ENCODE assay signal across 8 cellular contexts in the genomic region with DNA sequence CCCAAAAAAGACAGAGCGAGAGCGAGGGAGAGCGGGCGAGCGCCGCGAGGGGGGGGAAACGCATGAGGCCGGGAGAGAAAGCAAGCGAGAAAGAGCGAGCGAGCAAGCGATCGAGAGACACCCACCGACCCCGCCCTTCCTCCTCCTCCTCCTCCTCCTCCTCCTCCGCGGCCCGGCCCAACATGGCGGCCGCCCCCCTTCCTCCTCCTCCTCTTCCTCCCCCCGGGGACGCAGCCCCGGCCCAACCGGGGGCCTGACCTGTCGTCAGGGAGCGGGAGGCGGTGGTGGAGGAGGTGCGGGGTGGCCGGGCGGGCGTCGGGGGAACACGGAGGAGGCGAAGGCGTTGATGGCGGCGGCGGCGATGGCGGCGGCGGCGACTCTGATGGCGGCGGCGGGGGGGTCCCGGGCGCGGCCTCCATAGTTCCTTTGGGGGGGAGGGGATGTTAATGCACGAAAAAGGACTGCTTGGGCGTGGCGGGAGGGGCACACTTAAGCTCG. TPM values are rescaled to one million over a fixed set of nuclear protein-coding genes. Genes with fewer than 3 reads are reported as not detected.
DNase-seq lines count a peak whose midpoint lies in the region; ATAC-seq and TF ChIP-seq lines count a peak whose summit lies in the region.

No MANE protein-coding gene starts in this region.

- peak; percentile 84 to 95 (median 91) for DNase-seq in CD4-positive, CD25-positive, alpha-beta regulatory T cell
- DNase-seq in MM.1S (peak; percentile 87), SKM-1 (lab: John Stamatoyannopoulos, UW; ENCODE audit: unreplicated experiment) (peak; percentile 46), Right ventricle myocardium superior (peak; percentile 93), ovary (peak; percentile 86 to 91 (median 90))

- TF ChIP-seq POLR2A in ovary (IDR thresholded peaks at IDR 0.05), result peak; percentile 59

- 0 to 2% (median 0%) methylated on average over 31 to 53 of the region's 54 CpGs for WGBS in ovary, 3 donors
- WGBS in thymus, result under 1% methylated on average over 53 of the region's 54 CpGs

- intact Hi-C loops in Right ventricle myocardium superior (cut with DNase I), result no loop called here
- intact Hi-C loops in ovary (cut with DNase I), result loop anchor here in 2 of 4 donors (2.0 to 10.0 kb wide), 2 partner anchors 117 to 257 kb away; partner anchors contain the start of gene AP2S1 (in 2 of the 2)

- H3K27me3 Mint-ChIP-seq in CD4-positive, CD25-positive, alpha-beta regulatory T cell, result peaks cover 12% of the 10 kb centered on the region
- H3K27me3 Mint-ChIP-seq in activated naive CD8-positive, alpha-beta T cell, result no peaks in the 10 kb centered on the region

- peak overlapping the region; percentile 90 to 100 (median 99) for H3K4me3 Mint-ChIP-seq in CD4-positive, CD25-positive, alpha-beta regulatory T cell
- H3K4me3 Mint-ChIP-seq in activated naive CD8-positive, alpha-beta T cell, result peak overlapping the region; percentile 97

- H3K36me3 ChIP-seq in CD4-positive, CD25-positive, alpha-beta regulatory T cell (ENCODE audit: control insufficient read depth, insufficient read depth, low read length), result peaks cover 5% of the 10 kb centered on the region
- H3K36me3 ChIP-seq in MM.1S (replicated peaks; ENCODE audit: insufficient read depth, low read length) (0 out of 2 replicates have a peak, but pooled peaks cover 3% of the 10 kb centered on the region), ovary (no peaks in the 10 kb centered on the region), thymus (ENCODE audit: control insufficient read depth, insufficient read depth) (peaks cover 5% of the 10 kb centered on the region)

- peaks cover 39% of the 10 kb centered on the region for H3K79me2 ChIP-seq in MM.1S (ENCODE audit: low read length)

- H3K4me1 Mint-ChIP-seq in CD4-positive, CD25-positive, alpha-beta regulatory T cell, result peaks cover 20 to 46% (median 37%) of the 10 kb centered on the region in 4 donors
- peaks cover 40% of the 10 kb centered on the region for H3K4me1 Mint-ChIP-seq in activated naive CD8-positive, alpha-beta T cell (ENCODE audit: low read depth)

- peak overlapping the region; percentile 100 for H3K27ac ChIP-seq in CD4-positive, CD25-positive, alpha-beta regulatory T cell (ENCODE audit: insufficient read depth, low read length, poor library complexity, severe bottlenecking)
- H3K27ac ChIP-seq in MM.1S (ENCODE audit: low read length) (peak overlapping the region; percentile 94), ovary (peak overlapping the region; percentile 99 to 100), thymus (ENCODE audit: low read depth) (peak overlapping the region; percentile 100)

- no peaks in the 10 kb centered on the region for H3K27me3 ChIP-seq in CD4-positive, CD25-positive, alpha-beta regulatory T cell (ENCODE audit: control insufficient read depth, insufficient read depth, low read length)
- H3K27me3 ChIP-seq in MM.1S (replicated peaks; ENCODE audit: insufficient read depth, low read length) (no peaks in the 10 kb centered on the region), ovary (no peaks in the 10 kb centered on the region), thymus (ENCODE audit: control insufficient read depth, insufficient read depth) (no peaks in the 10 kb centered on the region)

- peak overlapping the region; percentile 16 for H2AFZ ChIP-seq in MM.1S (ENCODE audit: low read length)

- H3K36me3 Mint-ChIP-seq in CD4-positive, CD25-positive, alpha-beta regulatory T cell, result peaks cover 19% of the 10 kb centered on the region
- peaks cover 17% of the 10 kb centered on the region for H3K36me3 Mint-ChIP-seq in activated naive CD8-positive, alpha-beta T cell

- peak overlapping the region; percentile 99 to 100 (median 100) for H3K27ac Mint-ChIP-seq in CD4-positive, CD25-positive, alpha-beta regulatory T cell
- peak overlapping the region; percentile 100 for H3K27ac Mint-ChIP-seq in activated naive CD8-positive, alpha-beta T cell

- TF ChIP-seq EP300 in ovary (IDR thresholded peaks at IDR 0.05), result no peak

- TF ChIP-seq CTCF in MM.1S (IDR thresholded peaks at IDR 0.05; ENCODE audit: low read length) (no peak), ovary (IDR thresholded peaks at IDR 0.05) (no peak)

- H3K9ac ChIP-seq in MM.1S (ENCODE audit: low read length), result peak overlapping the region; percentile 100

- H3K4me2 ChIP-seq in MM.1S (ENCODE audit: low read depth, low read length), result peak overlapping the region; percentile 95

- peak overlapping the region; percentile 59 for H3K4me3 ChIP-seq in CD4-positive, CD25-positive, alpha-beta regulatory T cell (ENCODE audit: low read depth, low read length)
- peak overlapping the region; percentile 91 for H3K4me3 ChIP-seq in MM.1S (ENCODE audit: low read length)
- peak overlapping the region; percentile 69 for H3K4me3 ChIP-seq in ovary
- H3K4me3 ChIP-seq in thymus (ENCODE audit: low read length), result peak overlapping the region; percentile 99

- no peaks in the 10 kb centered on the region for H3K9me3 ChIP-seq in CD4-positive, CD25-positive, alpha-beta regulatory T cell (ENCODE audit: control insufficient read depth in 2 of 2, low read length in 2 of 2)
- H3K9me3 ChIP-seq in MM.1S (replicated peaks; ENCODE audit: insufficient read depth, low read length) (no peaks in the 10 kb centered on the region), ovary (no peaks in the 10 kb centered on the region), thymus (ENCODE audit: control insufficient read depth) (no peaks in the 10 kb centered on the region)

- no peaks in the 10 kb centered on the region for H4K20me1 ChIP-seq in MM.1S (ENCODE audit: insufficient read depth, low read length)

- peaks cover 0 to 3% (median 0%) of the 10 kb centered on the region in 7 donors for H3K9me3 Mint-ChIP-seq in CD4-positive, CD25-positive, alpha-beta regulatory T cell
- no peaks in the 10 kb centered on the region for H3K9me3 Mint-ChIP-seq in activated naive CD8-positive, alpha-beta T cell (ENCODE audit: low read depth)

- H3K4me1 ChIP-seq in CD4-positive, CD25-positive, alpha-beta regulatory T cell (ENCODE audit: control insufficient read depth, insufficient read depth, low read length, poor library complexity, severe bottlenecking), result peaks cover 46% of the 10 kb centered on the region
- H3K4me1 ChIP-seq in MM.1S (ENCODE audit: low read length) (peaks cover 16% of the 10 kb centered on the region; the same call in 1 of the 2 replicates), ovary (ENCODE audit: insufficient read depth) (no peaks in the 10 kb centered on the region), thymus (ENCODE audit: control insufficient read depth, insufficient read depth, low read length) (peaks cover 17% of the 10 kb centered on the region)

- peak; percentile 19 to 24 for ATAC-seq in CD4-positive, CD25-positive, alpha-beta regulatory T cell (ENCODE audit: low read depth in 2 of 2)
- ATAC-seq in GM21529 (IDR thresholded peaks at IDR 0.05; ENCODE audit: unreplicated experiment) (peak; percentile 21), Right ventricle myocardium superior (ENCODE audit: poor library complexity) (peak; percentile 72)

- H3F3A ChIP-seq in MM.1S (ENCODE audit: insufficient read depth, low read length), result peaks cover 47% of the 10 kb centered on the region

- H3K9me2 ChIP-seq in MM.1S (replicated peaks; ENCODE audit: insufficient read depth, low read length), result no peaks in the 10 kb centered on the region

RNA-seq across cellular contexts. Expression of gene ZC3H4, which starts 1.4 kb away (rescaled TPM):
- 84.7 TPM for total RNA-seq in CD4-positive, CD25-positive, alpha-beta regulatory T cell
- polyA plus RNA-seq in CD4-positive, CD25-positive, alpha-beta regulatory T cell, result under 1 TPM; 0.58 to 0.84 (median 0.69) TPM
- total RNA-seq in Right ventricle myocardium superior, result 20.6 TPM
- 10 to 100 TPM; 10.7 to 58.2 (median 50.0) TPM for total RNA-seq in ovary
- 10 to 100 TPM; 18.5 to 38.8 TPM for polyA plus RNA-seq in ovary
- 14.3 TPM for polyA plus RNA-seq in thymus

RNA-seq across cellular contexts. Expression of gene SAE1, which starts 18.4 kb away (rescaled TPM):
- 45.5 TPM for total RNA-seq in CD4-positive, CD25-positive, alpha-beta regulatory T cell
- 100 to 1,000 TPM; 106 to 127 (median 115) TPM for polyA plus RNA-seq in CD4-positive, CD25-positive, alpha-beta regulatory T cell
- total RNA-seq in Right ventricle myocardium superior (42.2 TPM), ovary (10 to 100 TPM; 25.5 to 64.8 (median 55.6) TPM)
- polyA plus RNA-seq in ovary (100 to 1,000 TPM in 1 of 2 donors, 10 to 100 TPM in 1; 47.4 to 138 TPM), thymus (40.5 TPM)

Comparison
In these comparisons a context has a peak if more than half of its experiments do, and no peak if none do; other contexts are left out.
1. Peak in every context shown above with its lines: DNase-seq, ATAC-seq, H3K4me3 ChIP-seq and H3K27ac ChIP-seq.
2. ATAC-seq: peak in every context shown above with its lines; median percentile 72 in Right ventricle myocardium superior; 22 in CD4-positive, CD25-positive, alpha-beta regulatory T cell; 21 in GM21529.